Comparison of ENCODE assay signal across 8 cellular contexts in genomic region chr10:112471878-112472487, GRCh38. TPM values are rescaled to one million over a fixed set of nuclear protein-coding genes. Genes with fewer than 3 reads are reported as not detected.
DNase-seq lines count a peak whose midpoint lies in the region; ATAC-seq, FAIRE-seq and TF ChIP-seq lines count a peak whose summit lies in the region.

No MANE protein-coding gene starts in this region.

- no peak overlapping the region for H3K14ac ChIP-seq in H1 (ENCODE audit: insufficient read length)

- H3K4ac ChIP-seq in H1 (replicated peaks; ENCODE audit: insufficient read length, low read depth, low read length) = no peak overlapping the region

- H4K91ac ChIP-seq in H1 (replicated peaks; ENCODE audit: insufficient read length, low read length) = no peak overlapping the region

- H2BK12ac ChIP-seq in H1 (ENCODE audit: low read depth, low read length) = no peak overlapping the region

- no peak for TF ChIP-seq EP300 in H1 (IDR thresholded peaks at IDR 0.05; ENCODE audit: borderline replicate concordance in 1 of 2, low read depth in 2 of 2, low read length in 2 of 2)

- no peaks in the 10 kb centered on the region for H3K79me1 ChIP-seq in H1 (ENCODE audit: low read depth, low read length)

- TF ChIP-seq POLR2A in Peyer's patch (IDR thresholded peaks at IDR 0.05) (no peak), H1 (IDR thresholded peaks at IDR 0.05; ENCODE audit: control extremely low read depth in 1 of 2, low read depth in 2 of 2, low read length in 2 of 2) (no peak)

- no peak overlapping the region for H3K27ac ChIP-seq in Peyer's patch
- H3K27ac ChIP-seq in H1 (ENCODE audit: low read depth, low read length) = no peak overlapping the region

- peak; percentile 69 to 76 for TF ChIP-seq RAD21 in H1 (IDR thresholded peaks at IDR 0.05 in 1 of 2, conservative IDR thresholded peaks at IDR 0.05 in 1 of 2; ENCODE audit: low read depth in 2 of 2, low read length in 2 of 2)

- H3K27me3 ChIP-seq in Peyer's patch (no peaks in the 10 kb centered on the region), H1 (replicated peaks in 1 of 4; ENCODE audit: control insufficient read depth in 3 of 4, extremely low read depth in 1 of 4, insufficient read depth in 3 of 4, low read length in 3 of 4) (no peaks in the 10 kb centered on the region)

- H3K79me2 ChIP-seq in H1 (ENCODE audit: control insufficient read depth in 1 of 2, insufficient read depth in 2 of 2, low read length in 2 of 2) = no peaks in the 10 kb centered on the region

- no peak overlapping the region for H3K4me2 ChIP-seq in H1 (ENCODE audit: insufficient read depth in 1 of 2, low read depth in 2 of 2, low read length in 2 of 2)

- no peaks in the 10 kb centered on the region for H3K4me1 Mint-ChIP-seq in mesothelial cell of epicardium

- no peak overlapping the region for H3K4me3 Mint-ChIP-seq in mesothelial cell of epicardium

- CTCF ChIA-PET in H1 (lab: Charles Lee; ENCODE audit: partially characterized antibody) = interaction anchor here (0.6 to 3.7 kb wide), 45 partner anchors 8 to 1172 kb away, joined by 3 to 26 read pairs (median 4); partner anchors contain the start of genes VTI1A and ZDHHC6

- no peak overlapping the region for H4K8ac ChIP-seq in H1 (ENCODE audit: extremely low read depth, insufficient read depth, low read length)

- no peak overlapping the region for H2BK120ac ChIP-seq in H1 (replicated peaks; ENCODE audit: low read depth, low read length)

- H4K20me1 ChIP-seq in H1 (replicated peaks in 1 of 2; ENCODE audit: control insufficient read depth in 1 of 2, insufficient read depth in 2 of 2, low read length in 2 of 2) = no peaks in the 10 kb centered on the region

- no peak overlapping the region for H3K27ac Mint-ChIP-seq in mesothelial cell of epicardium

- H3K18ac ChIP-seq in H1 (ENCODE audit: extremely low read depth, low read length) = no peak overlapping the region

- H3K9me3 ChIP-seq in Peyer's patch (no peaks in the 10 kb centered on the region), H1 (ENCODE audit: insufficient read depth in 2 of 2, low read depth in 1 of 2, low read length in 1 of 2) (no peaks in the 10 kb centered on the region)

- H3K36me3 ChIP-seq in Peyer's patch = no peaks in the 10 kb centered on the region
- H3K36me3 ChIP-seq in H1 (ENCODE audit: control insufficient read depth in 2 of 4, insufficient read depth in 4 of 4, low read length in 3 of 4) = no peaks in the 10 kb centered on the region; a peak in 1 of 8 replicates

- H2BK5ac ChIP-seq in H1 (ENCODE audit: low read depth, low read length) = no peak overlapping the region

- 44% methylated on average over 4 of the region's 4 CpGs; no CpG with 5 or more reads in 1 of the 2 experiments for WGBS in H1 (ENCODE audit: extremely low coverage in 1 of 2, insufficient coverage in 1 of 2, insufficient read length in 1 of 2, insufficient replicate concordance in 2 of 2, low coverage in 1 of 2, low lambda C conversion rate in 2 of 2, missing lambda C conversion rate in 1 of 2), 2 experiments

- no peaks in the 10 kb centered on the region for H3K9me3 Mint-ChIP-seq in mesothelial cell of epicardium

- no peak overlapping the region for H3K56ac ChIP-seq in H1 (replicated peaks; ENCODE audit: insufficient read length, low read depth, low read length)

- peak; percentile 69 for FAIRE-seq in H1 (lab: Jason Lieb, UNC)

- no peak overlapping the region for H3K23ac ChIP-seq in H1 (ENCODE audit: insufficient read length)

- H2BK20ac ChIP-seq in H1 (ENCODE audit: low read length) = no peak overlapping the region

- H3K36me3 Mint-ChIP-seq in mesothelial cell of epicardium = peaks cover 2% of the 10 kb centered on the region

- no peak overlapping the region for H4K5ac ChIP-seq in H1 (ENCODE audit: insufficient read length, low read depth, low read length)

- peaks cover 0 to 4% (median 0%) of the 10 kb centered on the region in 4 donors for H3K4me1 ChIP-seq in Peyer's patch
- peaks cover 0 to 4% (median under 1%) of the 10 kb centered on the region in 4 experiments; a peak in 1 of 7 replicates for H3K4me1 ChIP-seq in H1 (replicated peaks in 1 of 4; ENCODE audit: control insufficient read depth in 3 of 4, insufficient read depth in 4 of 4, low read length in 3 of 4)

- POLR2A ChIA-PET in H1 (lab: Charles Lee; ENCODE audit: partially characterized antibody) = interaction anchor here (0.6 kb wide), 1 partner anchor 67 kb away, joined by 3 read pairs; no protein-coding TSS in a partner anchor

- ATAC-seq in HG03575 (IDR thresholded peaks at IDR 0.05; ENCODE audit: extremely low read depth, insufficient number of reproducible peaks, low FRiP score, unreplicated experiment) = peak; percentile 58
- no peak for ATAC-seq in GM21390 (IDR thresholded peaks at IDR 0.05; ENCODE audit: unreplicated experiment)

- H3K23me2 ChIP-seq in H1 (ENCODE audit: low read depth, low read length) = no peaks in the 10 kb centered on the region

- no peak overlapping the region for H3K4me3 ChIP-seq in Peyer's patch
- no peak overlapping the region for H3K4me3 ChIP-seq in H1 (ENCODE audit: extremely low read depth in 1 of 4, insufficient read depth in 2 of 4, low read depth in 3 of 4, low read length in 4 of 4)

- H2BK15ac ChIP-seq in H1 (ENCODE audit: low read length) = no peak overlapping the region

- no peaks in the 10 kb centered on the region for H3K27me3 Mint-ChIP-seq in mesothelial cell of epicardium (ENCODE audit: low read depth)

- DNase-seq in DMS 273 treated with DMSO at 0.1 percent for 48 hours (lab: John Stamatoyannopoulos, UW) = peak; percentile 26
- DNase-seq in GM19240 (ENCODE audit: insufficient read length, low spot score) = peak; percentile 19
- DNase-seq in Peyer's patch = no peak
- DNase-seq in H1 (ENCODE audit: low read depth in 1 of 2, low spot score in 2 of 2) = peak in 1 of 2 experiments; percentile 55
- DNase-seq in mesothelial cell of epicardium (ENCODE audit: low spot score in 2 of 2, unreplicated experiment in 2 of 2) = no peak
- no peak for DNase-seq in occipital lobe (lab: John Stamatoyannopoulos, UW)

- no peak overlapping the region for H2AK5ac ChIP-seq in H1 (ENCODE audit: low read depth, low read length)

- H2AFZ ChIP-seq in H1 (ENCODE audit: low read length) = no peak overlapping the region

- H3K9ac ChIP-seq in H1 (replicated peaks in 1 of 4; ENCODE audit: extremely low read depth in 1 of 4, low read depth in 3 of 4, low read length in 3 of 4) = no peak overlapping the region

- TF ChIP-seq CTCF in Peyer's patch (IDR thresholded peaks at IDR 0.05) (peak; percentile 32 to 90 (median 78)), H1 (IDR thresholded peaks at IDR 0.05; ENCODE audit: control extremely low read depth in 1 of 3, insufficient read depth in 1 of 3, low read depth in 1 of 3, low read length in 3 of 3) (peak in 2 of 3 experiments; percentile 14 to 70; a peak in 2 of 4 replicates), mesothelial cell of epicardium (IDR thresholded peaks at IDR 0.05; ENCODE audit: unreplicated experiment) (peak; percentile 45)

TF ChIP-seq in H1, 55 proteins besides CTCF, POLR2A, EP300 and RAD21:
- no peak for TF ChIP-seq ZNF274 (IDR thresholded peaks at IDR 0.05; ENCODE audit: borderline replicate concordance, extremely low read depth, low read length)
- TF ChIP-seq, protein P1, sequence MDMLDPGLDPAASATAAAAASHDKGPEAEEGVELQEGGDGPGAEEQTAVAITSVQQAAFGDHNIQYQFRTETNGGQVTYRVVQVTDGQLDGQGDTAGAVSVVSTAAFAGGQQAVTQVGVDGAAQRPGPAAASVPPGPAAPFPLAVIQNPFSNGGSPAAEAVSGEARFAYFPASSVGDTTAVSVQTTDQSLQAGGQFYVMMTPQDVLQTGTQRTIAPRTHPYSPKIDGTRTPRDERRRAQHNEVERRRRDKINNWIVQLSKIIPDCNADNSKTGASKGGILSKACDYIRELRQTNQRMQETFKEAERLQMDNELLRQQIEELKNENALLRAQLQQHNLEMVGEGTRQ (IDR thresholded peaks at IDR 0.05; ENCODE audit: low read length) = no peak

RNA-seq across cellular contexts. Expression of gene VTI1A, which starts 25.0 kb away (rescaled TPM):
- 100 to 1,000 TPM in 3 of 4 donors, 10 to 100 TPM in 1; 97.2 to 710 (median 170) TPM for total RNA-seq in Peyer's patch
- 18.5 and 20.0 TPM in 2 replicates for total RNA-seq in H1 (2021; fragmentation: NEBNext Ultra II Directional; extraction: Animal tissue kit (Norgen Biotek cat#: 25700))
- 6.0 and 7.8 TPM in 2 replicates for polyA plus RNA-seq in H1 (2011; rRNA removed)
- 8.2 TPM for polyA plus RNA-seq in H1 (2011; cell fraction: cytosol; rRNA removed)
- polyA plus RNA-seq in H1 (2011; cell fraction: nucleus; rRNA removed) = 7.9 TPM
- polyA plus RNA-seq in H1 (2012, experiment 1 of 2) = 6.7 to 10.6 TPM (median 8.2 TPM) in 4 replicates
- polyA plus RNA-seq in H1 (2012, experiment 2 of 2) = 4.2 TPM
- polyA plus RNA-seq in H1 (2013, experiment 1 of 2) = 8.0 TPM
- polyA plus RNA-seq in H1 (2013, experiment 2 of 2) = 7.7 TPM
- 11.5 and 14.4 TPM in 2 replicates for polyA minus RNA-seq in H1 (2011; rRNA and poly(A)+ RNA removed)
- polyA minus RNA-seq in H1 (2011; cell fraction: cytosol; rRNA and poly(A)+ RNA removed) = 9.8 TPM
- polyA minus RNA-seq in H1 (2011; cell fraction: nucleus; rRNA and poly(A)+ RNA removed) = 60.3 TPM
- total RNA-seq in mesothelial cell of epicardium = 26.7 to 34.6 TPM (median 27.8 TPM) in 3 replicates
- 70.0 TPM for total RNA-seq in occipital lobe

RNA-seq across cellular contexts. Expression of gene ZDHHC6, which starts 25.3 kb away (rescaled TPM):
- total RNA-seq in Peyer's patch (10 to 100 TPM; 28.4 to 53.8 (median 38.7) TPM), mesothelial cell of epicardium (33.4 to 37.1 TPM (median 34.3 TPM) in 3 replicates), occipital lobe (28.4 TPM)
- total RNA-seq in H1 (2021; fragmentation: NEBNext Ultra II Directional; extraction: Animal tissue kit (Norgen Biotek cat#: 25700)) = 21.0 and 27.4 TPM in 2 replicates
- 7.5 and 13.6 TPM in 2 replicates for polyA plus RNA-seq in H1 (2011; rRNA removed)
- polyA plus RNA-seq in H1 (2011; cell fraction: cytosol; rRNA removed) = 13.9 TPM
- polyA plus RNA-seq in H1 (2011; cell fraction: nucleus; rRNA removed) = 9.3 TPM
- polyA plus RNA-seq in H1 (2012, experiment 1 of 2) = 17.5 to 27.4 TPM (median 18.9 TPM) in 4 replicates
- 6.5 TPM for polyA plus RNA-seq in H1 (2012, experiment 2 of 2)
- polyA plus RNA-seq in H1 (2013, experiment 1 of 2) = 26.5 TPM
- polyA plus RNA-seq in H1 (2013, experiment 2 of 2) = 21.5 TPM
- 14.5 and 14.6 TPM in 2 replicates for polyA minus RNA-seq in H1 (2011; rRNA and poly(A)+ RNA removed)
- polyA minus RNA-seq in H1 (2011; cell fraction: cytosol; rRNA and poly(A)+ RNA removed) = 5.4 TPM
- polyA minus RNA-seq in H1 (2011; cell fraction: nucleus; rRNA and poly(A)+ RNA removed) = 21.7 TPM

Comparison
In these comparisons a context has a peak if more than half of its experiments do, and no peak if none do; other contexts are left out.
1. DNase-seq: peak in DMS 273 treated with DMSO at 0.1 percent for 48 hours (single experiment) and GM19240 (single experiment); none in Peyer's patch (0 of 3), mesothelial cell of epicardium (0 of 2) and occipital lobe (single experiment).
2. Peak in every context shown above with its lines, with median percentiles within 50 percentile points of each other: CTCF ChIP-seq.